18 cellular contexts compared by ENCODE assay signal in the genomic region with DNA sequence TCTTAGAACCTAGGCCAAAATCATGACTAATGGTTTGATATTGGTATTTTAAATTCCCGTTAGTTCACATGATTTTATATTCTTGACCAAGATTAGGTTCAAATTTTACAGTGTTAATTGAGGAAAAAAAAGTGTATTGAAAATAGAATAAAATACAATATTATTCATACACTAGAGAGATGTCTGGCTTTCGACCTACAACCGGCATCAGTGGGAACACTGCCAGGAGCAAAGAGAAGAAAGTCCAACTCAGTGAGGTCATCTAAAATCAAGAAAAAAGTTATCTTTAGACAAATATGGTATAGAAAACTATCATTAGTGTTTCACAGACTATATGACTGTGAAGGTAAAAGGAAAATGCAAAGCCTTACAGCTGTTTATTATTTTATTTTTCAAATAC.
"Had no signal": no experiment of that assay in that cellular context is flagged by ENCODE, and none has a peak within 500 bp of the region (broad histone marks: within the 10 kb centered on the region; RNA-seq: fewer than 3 reads in every experiment).

No MANE protein-coding gene starts in this region.

- H2AFZ ChIP-seq: parathyroid adenoma had no signal

- H3K79me2 ChIP-seq: parathyroid adenoma had no signal

- H3K9me3 ChIP-seq: adrenal gland, breast epithelium, esophagus muscularis mucosa, gastrocnemius medialis, heart right ventricle, tibial nerve had no signal

- H3K36me3 ChIP-seq: adrenal gland, breast epithelium, WERI-Rb-1 had no signal

- H3K9ac ChIP-seq: parathyroid adenoma had no signal

- H3K27me3 ChIP-seq: adrenal gland, breast epithelium, esophagus muscularis mucosa, gastrocnemius medialis, heart right ventricle, tibial nerve had no signal

- H3K4me1 ChIP-seq: adrenal gland, breast epithelium, esophagus muscularis mucosa, gastrocnemius medialis, parathyroid adenoma, tibial nerve had no signal

- DNase-seq: activated CD4-positive, alpha-beta memory T cell treated with anti-CD3 and anti-CD28 coated beads, Interleukin-2, amount 10 ng/mL, durations not matched to agents 7 days and 5 days; activated CD4-positive, alpha-beta T cell treated with anti-CD3 and anti-CD28 coated beads for 36 hours; activated effector memory CD4-positive, alpha-beta T cell treated with anti-CD3 and anti-CD28 coated beads, Interleukin-2, amount 50 U/mL, for 16 hours; activated T-cell treated with anti-CD3 and anti-CD28 coated beads, Interleukin-2, amount 50 U/mL, for 4 hours; adrenal gland; gastrocnemius medialis; heart right ventricle; mammary epithelial cell; naive B cell; retina; stimulated activated CD4-positive, alpha-beta T cell treated with anti-CD3 and anti-CD28 coated beads, Interleukin-15, amount 100 ng/mL, for 24 hours; stimulated activated CD4-positive, alpha-beta T cell treated with anti-CD3 and anti-CD28 coated beads, Interleukin-4, amount 100 ng/mL, for 1 hour; stimulated activated naive B cell treated with anti-CD40 and anti-IgM and Interleukin-4, amounts not matched to agents 10 μg/mL and 1 μg/mL and 100 μg/mL, for 72 hours; WERI-Rb-1 had no signal

- H3K27ac ChIP-seq: adrenal gland, breast epithelium, esophagus muscularis mucosa, gastrocnemius medialis, heart right ventricle, parathyroid adenoma, tibial nerve, WERI-Rb-1 had no signal

- H3K4me3 ChIP-seq: adrenal gland, breast epithelium, esophagus muscularis mucosa, gastrocnemius medialis, heart right ventricle, tibial nerve had no signal

- ATAC-seq: activated CD4-positive, alpha-beta T cell treated with anti-CD3 and anti-CD28 coated beads for 36 hours; activated T-cell treated with anti-CD3 and anti-CD28 coated beads, Interleukin-2, amount 50 U/mL, for 4 hours; gastrocnemius medialis; heart right ventricle; stimulated activated naive B cell treated with anti-CD40 and anti-IgM and Interleukin-4, amounts not matched to agents 10 μg/mL and 1 μg/mL and 100 μg/mL, for 72 hours had no signal
